In genomic region chr3:42061711-42062408, GRCh38 we compare ENCODE assay signal across 9 cellular contexts. TPM values are rescaled to one million over a fixed set of nuclear protein-coding genes. Genes with fewer than 3 reads are reported as not detected.
DNase-seq lines count a peak whose midpoint lies in the region; ATAC-seq and TF ChIP-seq lines count a peak whose summit lies in the region.
"Had no signal": no experiment of that assay in that cellular context is flagged by ENCODE, and none has a peak within 500 bp of the region (broad histone marks: within the 10 kb centered on the region; RNA-seq: fewer than 3 reads in every experiment).

No MANE protein-coding gene starts in this region.

- DNase-seq in GM03348 (ENCODE audit: low spot score) (peak; percentile 90), SHP77 (lab: John Stamatoyannopoulos, UW) (peak; percentile 86 to 90), gastrocnemius medialis (peak; percentile 88 to 94), NAMALWA (ENCODE audit: low spot score) (no peak)
- no peak for DNase-seq in activated CD8-positive, alpha-beta memory T cell treated with anti-CD3 and anti-CD28 coated beads, Interleukin-2, amount 50 U/mL, for 48 hours

- no peak for TF ChIP-seq EP300 in gastroesophageal sphincter (IDR thresholded peaks at IDR 0.05)

- in situ Hi-C loops in gastrocnemius medialis (cut with MboI; ENCODE audit: low sequenced_read_pairs in 4 of 4): no loop called here

- H3K4me1 ChIP-seq in gastroesophageal sphincter (peaks cover 22 to 99% (median 36%) of the 10 kb centered on the region in 3 donors), gastrocnemius medialis (peaks cover 84 to 85% of the 10 kb centered on the region in 2 donors)

- H3K27me3 ChIP-seq in gastroesophageal sphincter: no peaks in the 10 kb centered on the region
- H3K27me3 ChIP-seq in gastrocnemius medialis: no peaks in the 10 kb centered on the region

- H3K27ac ChIP-seq in gastroesophageal sphincter (peak overlapping the region; percentile 87 to 92 (median 90)), gastrocnemius medialis (peak overlapping the region; percentile 88 to 94 (median 90))
- H3K27ac ChIP-seq: HL-60 had no signal

- no peaks in the 10 kb centered on the region for H3K36me3 ChIP-seq in gastroesophageal sphincter
- no peaks in the 10 kb centered on the region for H3K36me3 ChIP-seq in gastrocnemius medialis

- TF ChIP-seq CTCF in gastroesophageal sphincter (IDR thresholded peaks at IDR 0.05): no peak
- no peak for TF ChIP-seq CTCF in gastrocnemius medialis (IDR thresholded peaks at IDR 0.05 in 4 of 5, conservative IDR thresholded peaks at IDR 0.05 in 1 of 5)

- TF ChIP-seq POLR2A in gastroesophageal sphincter (IDR thresholded peaks at IDR 0.05) (no peak), gastrocnemius medialis (IDR thresholded peaks at IDR 0.05) (peak; percentile 27 to 61)

- H3K9me3 ChIP-seq in gastroesophageal sphincter: no peaks in the 10 kb centered on the region
- no peaks in the 10 kb centered on the region for H3K9me3 ChIP-seq in gastrocnemius medialis

- 17 to 25% methylated on average over 2 to 6 of the region's 6 CpGs for WGBS in gastroesophageal sphincter (ENCODE audit: low coverage in 1 of 2), 2 donors

- ATAC-seq in gastroesophageal sphincter (peak; percentile 96), gastrocnemius medialis (peak; percentile 92 to 93), HG03571 (IDR thresholded peaks at IDR 0.05; ENCODE audit: unreplicated experiment) (no peak), HG02852 (IDR thresholded peaks at IDR 0.05; ENCODE audit: unreplicated experiment) (no peak)

- intact Hi-C loops in gastrocnemius medialis (cut with DNase I; ENCODE audit: low total_unique reads): loop anchor here (1.0 to 2.0 kb wide), 2 partner anchors 25 to 37 kb away; no protein-coding TSS in a partner anchor

- H3K4me3 ChIP-seq in gastroesophageal sphincter (peak overlapping the region in 1 of 2 donors; percentile 12), gastrocnemius medialis (peak overlapping the region in 3 of 4 donors; percentile 17 to 41 (median 23))

RNA-seq across cellular contexts. Expression of gene TRAK1, which starts 29.3 kb away (rescaled TPM):
- 10 to 100 TPM; 37.4 to 89.5 (median 53.0) TPM for total RNA-seq in gastroesophageal sphincter
- total RNA-seq in gastrocnemius medialis: 100 to 1,000 TPM in 2 of 4 donors, 10 to 100 TPM in 2; 59.5 to 109 (median 98.6) TPM

Comparison
In these comparisons a context has a peak if more than half of its experiments do, and no peak if none do; other contexts are left out.
1. DNase-seq: peak in GM03348 (single experiment), SHP77 (2 of 2) and gastrocnemius medialis (2 of 2); none in NAMALWA (single experiment) and activated CD8-positive, alpha-beta memory T cell treated with anti-CD3 and anti-CD28 coated beads, Interleukin-2, amount 50 U/mL, for 48 hours (single experiment).
2. ATAC-seq: peak in gastroesophageal sphincter (single experiment) and gastrocnemius medialis (2 of 2); none in HG03571 (single experiment) and HG02852 (single experiment).
3. POLR2A ChIP-seq: peak in gastrocnemius medialis (2 of 2); none in gastroesophageal sphincter (0 of 2).